ENCODE assay signal across 25 cellular contexts in genomic region chr17:83019376-83019775, GRCh38.
"Had no signal": no experiment of that assay in that cellular context is flagged by ENCODE, and none has a peak within 500 bp of the region (broad histone marks: within the 10 kb centered on the region; RNA-seq: fewer than 3 reads in every experiment).

No MANE protein-coding gene starts in this region.

- ATAC-seq: natural killer cell treated with Interleukin-12 subunit alpha and Interleukin-12 subunit beta and Interleukin-15 and Interleukin-18, amount 100 ng/mL, for 72 hours; pancreas; right lobe of liver; stimulated activated effector memory CD8-positive, alpha-beta T cell treated with anti-CD3 and anti-CD28 coated beads, Interleukin-12 subunit alpha, Interleukin-12 subunit beta, amount 100 ng/mL, for 72 hours; stimulated activated naive B cell treated with anti-CD40 and anti-IgM and Interleukin-4, amounts not matched to agents 10 μg/mL and 1 μg/mL and 100 μg/mL, for 72 hours had no signal

- H3K4me3 ChIP-seq: pancreas, prostate gland, right atrium auricular region, right lobe of liver, sigmoid colon, stomach, thoracic aorta, thyroid gland, tibial nerve, upper lobe of left lung, vagina had no signal

- H3K9me3 ChIP-seq: neutrophil, pancreas, prostate gland, right atrium auricular region, right lobe of liver, sigmoid colon, stomach, thoracic aorta, thyroid gland, tibial nerve, upper lobe of left lung, vagina had no signal

- H3K36me3 ChIP-seq: pancreas, prostate gland, right atrium auricular region, right lobe of liver, sigmoid colon, thoracic aorta, thyroid gland, upper lobe of left lung, vagina had no signal

- H3K27ac ChIP-seq: neutrophil, pancreas, prostate gland, right atrium auricular region, right lobe of liver, sigmoid colon, stomach, thoracic aorta, thyroid gland, tibial nerve, upper lobe of left lung, vagina had no signal

- H3K27me3 ChIP-seq: neutrophil, pancreas, right atrium auricular region, right lobe of liver, sigmoid colon, stomach, thyroid gland, tibial nerve, upper lobe of left lung, vagina had no signal

- DNase-seq: nephron progenitor cell; nucleus accumbens; pancreas; retina; right lobe of liver; sigmoid colon; small intestine; stimulated activated CD4-positive, alpha-beta T cell treated with anti-CD3 and anti-CD28 coated beads, Interleukin-15, amount 100 ng/mL, for 24 hours; stimulated activated CD4-positive, alpha-beta T cell treated with anti-CD3 and anti-CD28 coated beads, Interleukin-2, amount 100 ng/mL, for 24 hours; stimulated activated CD4-positive, alpha-beta T cell treated with anti-CD3 and anti-CD28 coated beads, Interleukin-2, amount 100 ng/mL, for 48 hours; stimulated activated CD4-positive, alpha-beta T cell treated with anti-CD3 and anti-CD28 coated beads, Interleukin-4, amount 100 ng/mL, for 24 hours; stimulated activated naive B cell treated with anti-CD40 and anti-IgM and Interleukin-4, amounts not matched to agents 10 μg/mL and 1 μg/mL and 100 μg/mL, for 72 hours; stimulated activated naive CD4-positive, alpha-beta T cell treated with Interleukin-2 at 50 U/mL for 16 hours; stomach; thyroid gland; trophoblast cell had no signal

- H3K4me1 ChIP-seq: pancreas, prostate gland, right atrium auricular region, right lobe of liver, sigmoid colon, thyroid gland, tibial nerve, upper lobe of left lung, vagina had no signal
